In the genomic region with DNA sequence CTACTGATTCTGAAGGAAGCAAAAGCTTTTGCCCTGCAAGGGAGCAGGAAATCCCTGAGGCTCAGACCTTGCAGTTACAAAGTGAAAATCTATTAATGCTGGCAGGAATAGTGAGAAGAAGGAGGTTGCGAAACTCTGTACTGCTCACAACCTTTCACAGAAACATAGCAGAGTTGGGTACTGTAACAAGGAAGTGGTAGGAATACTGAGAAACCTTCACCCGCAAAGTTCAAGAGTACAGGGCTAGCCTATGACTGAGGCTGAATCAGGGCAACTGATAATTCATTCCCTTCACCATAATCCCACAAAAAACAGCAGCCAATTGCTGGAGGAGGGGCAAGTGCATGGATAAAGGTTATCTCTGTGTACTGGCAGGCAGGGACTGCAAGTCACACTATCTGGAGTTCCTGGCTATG, we compare ENCODE assay signal across 9 cellular contexts. TPM values are rescaled to one million over a fixed set of nuclear protein-coding genes. Genes with fewer than 3 reads are reported as not detected.
A peak's percentile ranks its signal among the peaks of the same experiment; 100 is the strongest.
DNase-seq lines count a peak whose midpoint lies in the region; ATAC-seq and TF ChIP-seq lines count a peak whose summit lies in the region.
"Had no signal": no experiment of that assay in that cellular context is flagged by ENCODE, and none has a peak within 500 bp of the region (broad histone marks: within the 10 kb centered on the region; RNA-seq: fewer than 3 reads in every experiment).

No MANE protein-coding gene starts in this region.

- in situ Hi-C loops in GM13976 (cut with MboI; ENCODE audit: low sequenced_read_pairs, unreplicated experiment): no loop called here

- H3K9me3 ChIP-seq in PC-9 (ENCODE audit: insufficient read depth, low read depth) (peaks cover 10% of the 10 kb centered on the region), lower lobe of right lung (peaks cover 6% of the 10 kb centered on the region)

- H3K36me3 ChIP-seq in PC-9 (ENCODE audit: low read depth): no peaks in the 10 kb centered on the region
- H3K36me3 ChIP-seq in lower lobe of right lung: no peaks in the 10 kb centered on the region

- no peak overlapping the region for H3K4me3 ChIP-seq in PC-9
- H3K4me3 ChIP-seq in lower lobe of right lung: no peak overlapping the region
- no peak overlapping the region for H3K4me3 ChIP-seq in coronary artery

- H3K27me3 ChIP-seq in PC-9 (ENCODE audit: insufficient read depth, low read depth): no peaks in the 10 kb centered on the region
- H3K27me3 ChIP-seq in lower lobe of right lung (ENCODE audit: low read depth): no peaks in the 10 kb centered on the region

- 0 out of 2 replicates have a peak, but pooled peaks cover 8% of the 10 kb centered on the region for H3F3A ChIP-seq in PC-9 (ENCODE audit: insufficient read depth, low read depth)

- peak; percentile 23 to 72 for DNase-seq in PC-9
- no peak for DNase-seq in lower lobe of right lung
- DNase-seq in activated CD4-positive, alpha-beta T cell treated with anti-CD3 and anti-CD28 coated beads for 48 hours: no peak
- no peak for DNase-seq in GM13976 (ENCODE audit: low spot score)
- DNase-seq in stimulated activated CD4-positive, alpha-beta T cell treated with anti-CD3 and anti-CD28 coated beads, Interleukin-4, amount 100 ng/mL, for 1 hour: no peak
- no peak for DNase-seq in coronary artery (ENCODE audit: low spot score)
- DNase-seq: activated CD4-positive, CD25-positive, alpha-beta regulatory T cell had no signal

- CTCF ChIA-PET in PC-9 (lab: Charles Lee): no interaction called here

- no peaks in the 10 kb centered on the region for H4K20me1 ChIP-seq in PC-9 (ENCODE audit: insufficient read depth)

- BruUV-seq in PC-9 (replicated peaks; lab: Mats Ljungman, UMichigan): no TSS peak

- 0 out of 2 replicates have a peak, but pooled peaks cover 5% of the 10 kb centered on the region for H3K4me1 ChIP-seq in PC-9 (replicated peaks; ENCODE audit: insufficient read depth)
- no peaks in the 10 kb centered on the region for H3K4me1 ChIP-seq in lower lobe of right lung

- intact Hi-C loops in PC-9 (cut with micrococcal nuclease; ENCODE audit: unreplicated experiment): no loop called here
- intact Hi-C loops in lower lobe of right lung (cut with DNase I): no loop called here

- no peaks in the 10 kb centered on the region for H3K9me2 ChIP-seq in PC-9 (ENCODE audit: insufficient read depth)

- no peaks in the 10 kb centered on the region for H3K79me2 ChIP-seq in PC-9 (ENCODE audit: low read depth)

- H3K4me2 ChIP-seq in PC-9: peak overlapping the region; percentile 35

- H2AFZ ChIP-seq in PC-9: peak overlapping the region; percentile 36; the same call in 1 of the 2 replicates

- TF ChIP-seq CTCF in PC-9 (conservative IDR thresholded peaks at IDR 0.05): no peak
- no peak for TF ChIP-seq CTCF in lower lobe of right lung (IDR thresholded peaks at IDR 0.05)
- no peak for TF ChIP-seq CTCF in GM13976 (IDR thresholded peaks at IDR 0.05; ENCODE audit: borderline replicate concordance, control extremely low read depth, extremely low read depth, insufficient read depth, missing control alignments)
- no peak for TF ChIP-seq CTCF in coronary artery (IDR thresholded peaks at IDR 0.05)

- ATAC-seq in GM18870 (IDR thresholded peaks at IDR 0.05; ENCODE audit: unreplicated experiment): peak; percentile 98
- ATAC-seq in HG02938 (IDR thresholded peaks at IDR 0.05; ENCODE audit: unreplicated experiment): peak; percentile 91
- ATAC-seq in lower lobe of right lung: peak; percentile 70 to 82

- POLR2A ChIA-PET in PC-9 (lab: Charles Lee; ENCODE audit: unreplicated experiment): interaction anchor here (0.6 kb wide), 1 partner anchor 960 kb away, joined by 13 read pairs; no protein-coding TSS in a partner anchor

- peak overlapping the region; percentile 56 for H3K27ac ChIP-seq in PC-9
- no peak overlapping the region for H3K27ac ChIP-seq in lower lobe of right lung
- no peak overlapping the region for H3K27ac ChIP-seq in coronary artery

RNA-seq across cellular contexts. Expression of a gene that starts 23.9 kb away (rescaled TPM):
- 46.4 and 53.6 TPM in 2 replicates for total RNA-seq in PC-9 (2021)
- 25.3 TPM for total RNA-seq in lower lobe of right lung

Comparison
In these comparisons a context has a peak if more than half of its experiments do, and no peak if none do; other contexts are left out.
1. DNase-seq: peak in PC-9 (2 of 2); none in lower lobe of right lung (single experiment), activated CD4-positive, alpha-beta T cell treated with anti-CD3 and anti-CD28 coated beads for 48 hours (single experiment), GM13976 (single experiment), stimulated activated CD4-positive, alpha-beta T cell treated with anti-CD3 and anti-CD28 coated beads, Interleukin-4, amount 100 ng/mL, for 1 hour (single experiment) and coronary artery (single experiment).
2. Peak in every context shown above with its lines, with median percentiles within 50 percentile points of each other: ATAC-seq.